Comparison of ENCODE assay signal across 31 cellular contexts in genomic region chr3:129359102-129359461, GRCh38.
DNase-seq lines count a peak whose midpoint lies in the region; ATAC-seq, FAIRE-seq and TF ChIP-seq lines count a peak whose summit lies in the region.
"Had no signal": no experiment of that assay in that cellular context is flagged by ENCODE, and none has a peak within 500 bp of the region (broad histone marks: within the 10 kb centered on the region; RNA-seq: fewer than 3 reads in every experiment).

No MANE protein-coding gene starts in this region.

- DNase-seq in AG08396 (ENCODE audit: low spot score) (peak; percentile 38), H54 (ENCODE audit: insufficient read length, low spot score) (peak; percentile 59), H1 (ENCODE audit: low read depth in 1 of 2, low spot score in 2 of 2) (no peak), neural progenitor cell (ENCODE audit: low spot score) (no peak), retina (no peak), sciatic nerve (ENCODE audit: low spot score) (no peak)
- DNase-seq: activated CD4-positive, alpha-beta T cell treated with anti-CD3 and anti-CD28 coated beads for 4 hours; activated CD8-positive, alpha-beta memory T cell treated with anti-CD3 and anti-CD28 coated beads for 24 hours; activated effector memory CD4-positive, alpha-beta T cell treated with anti-CD3 and anti-CD28 coated beads, Interleukin-2, amount 50 U/mL, for 16 hours; activated naive CD8-positive, alpha-beta T cell treated with anti-CD3 and anti-CD28 coated beads for 36 hours; COR-L47; DND-41; hypothalamus; left ventricle myocardium superior; natural killer cell; NCI-H1417 treated with DMSO at 0.1 percent for 48 hours; NCI-H2081; NCI-H446; ovary; tibial artery had no signal

- intact Hi-C loops in sciatic nerve (cut with DNase I), result no loop called here

- H3K9me3 ChIP-seq in H1 (ENCODE audit: insufficient read depth in 2 of 2, low read depth in 1 of 2, low read length in 1 of 2) (peaks cover 0 to 8% of the 10 kb centered on the region in 2 experiments; a peak in 1 of 4 replicates), neural progenitor cell (ENCODE audit: low read depth) (no peaks in the 10 kb centered on the region)
- H3K9me3 ChIP-seq: ascending aorta, gastroesophageal sphincter, ovary, tibial artery had no signal

- FAIRE-seq in H54 (lab: Jason Lieb, UNC) (no peak), H1 (lab: Jason Lieb, UNC) (no peak)
- FAIRE-seq: endometrium, islet of Langerhans had no signal

- no peak for ATAC-seq in GM21529 (IDR thresholded peaks at IDR 0.05; ENCODE audit: unreplicated experiment)
- ATAC-seq in sciatic nerve, result no peak
- ATAC-seq: gastroesophageal sphincter, GM12878, left ventricle myocardium superior, natural killer cell had no signal

- no peak overlapping the region for H3K18ac ChIP-seq in H1 (ENCODE audit: extremely low read depth, low read length)

- no peak overlapping the region for H4K91ac ChIP-seq in H1 (replicated peaks; ENCODE audit: insufficient read length, low read length)

- POLR2A ChIA-PET in H1 (lab: Charles Lee; ENCODE audit: partially characterized antibody), result interaction anchor here (1.2 to 4.4 kb wide), 4 partner anchors 8 to 43 kb away, joined by 3 to 22 read pairs (median 6); a partner anchor contains a TSS

- no peak overlapping the region for H4K5ac ChIP-seq in H1 (ENCODE audit: insufficient read length, low read depth, low read length)

- no peak overlapping the region for H3K4me3 Mint-ChIP-seq in neural progenitor cell
- H3K4me3 Mint-ChIP-seq: activated naive CD8-positive, alpha-beta T cell treated with anti-CD3 and anti-CD28 coated beads for 36 hours; dendritic cell treated with granulocyte-macrophage colony-stimulating factor and Interleukin-4, amounts not matched to agents 40 ng/mL and 50 ng/mL, for 4 days; mesothelial cell of epicardium; natural killer cell had no signal

- TF ChIP-seq CTCF in H1 (IDR thresholded peaks at IDR 0.05; ENCODE audit: control extremely low read depth in 1 of 3, insufficient read depth in 1 of 3, low read depth in 1 of 3, low read length in 3 of 3) (no peak), neural progenitor cell (IDR thresholded peaks at IDR 0.05) (no peak)

- H3K27ac ChIP-seq in H1 (ENCODE audit: low read depth, low read length), result no peak overlapping the region
- no peak overlapping the region for H3K27ac ChIP-seq in neural progenitor cell
- H3K27ac ChIP-seq: ascending aorta; BLaER1 treated with 17β-estradiol and CSF1 and Interleukin-3, amounts not matched to agents 10 nM and 100 nM; gastroesophageal sphincter; KMS-11; ovary; SK-N-MC; tibial artery had no signal

- no peak overlapping the region for H3K4ac ChIP-seq in H1 (replicated peaks; ENCODE audit: insufficient read length, low read depth, low read length)

- no peaks in the 10 kb centered on the region for H3K36me3 ChIP-seq in H1 (ENCODE audit: control insufficient read depth in 2 of 4, insufficient read depth in 4 of 4, low read length in 3 of 4)
- H3K36me3 ChIP-seq in neural progenitor cell, result no peaks in the 10 kb centered on the region
- H3K36me3 ChIP-seq: ascending aorta; BLaER1 treated with 17β-estradiol and CSF1 and Interleukin-3, amounts not matched to agents 10 nM and 100 nM; gastroesophageal sphincter; ovary; tibial artery had no signal

- TF ChIP-seq POLR2A in H54 (IDR thresholded peaks at IDR 0.05; ENCODE audit: low read depth, low read length) (no peak), H1 (IDR thresholded peaks at IDR 0.05; ENCODE audit: control extremely low read depth in 1 of 2, low read depth in 2 of 2, low read length in 2 of 2) (no peak)

- H3K9ac ChIP-seq in H1 (replicated peaks in 1 of 4; ENCODE audit: extremely low read depth in 1 of 4, low read depth in 3 of 4, low read length in 3 of 4) (no peak overlapping the region), neural progenitor cell (no peak overlapping the region)
- H3K9ac ChIP-seq: KMS-11 had no signal

- CTCF ChIA-PET in H1 (lab: Charles Lee; ENCODE audit: partially characterized antibody), result interaction anchor here (0.9 to 2.3 kb wide), 4 partner anchors 9 to 32 kb away, joined by 4 to 8 read pairs (median 6); no protein-coding TSS in a partner anchor

- H3K4me1 ChIP-seq in H1 (replicated peaks in 1 of 4; ENCODE audit: control insufficient read depth in 3 of 4, insufficient read depth in 4 of 4, low read length in 3 of 4) (peaks cover 0 to 5% (median 2%) of the 10 kb centered on the region in 4 experiments; a peak in 1 of 7 replicates), neural progenitor cell (peaks cover 25% of the 10 kb centered on the region)
- H3K4me1 ChIP-seq: ascending aorta, gastroesophageal sphincter, tibial artery had no signal

- H4K20me1 ChIP-seq in H1 (replicated peaks in 1 of 2; ENCODE audit: control insufficient read depth in 1 of 2, insufficient read depth in 2 of 2, low read length in 2 of 2), result no peaks in the 10 kb centered on the region
- no peaks in the 10 kb centered on the region for H4K20me1 ChIP-seq in neural progenitor cell (ENCODE audit: low read depth)
- H4K20me1 ChIP-seq: BLaER1 treated with 17β-estradiol and CSF1 and Interleukin-3, amounts not matched to agents 10 nM and 100 nM had no signal

- peaks cover 10% of the 10 kb centered on the region for H3K27me3 Mint-ChIP-seq in neural progenitor cell (ENCODE audit: insufficient read depth, low read depth)
- H3K27me3 Mint-ChIP-seq: activated naive CD8-positive, alpha-beta T cell treated with anti-CD3 and anti-CD28 coated beads for 36 hours; dendritic cell treated with granulocyte-macrophage colony-stimulating factor and Interleukin-4, amounts not matched to agents 40 ng/mL and 50 ng/mL, for 4 days had no signal

- H3K14ac ChIP-seq in H1 (ENCODE audit: insufficient read length), result no peak overlapping the region

- H3K27me3 ChIP-seq in H1 (replicated peaks in 1 of 4; ENCODE audit: control insufficient read depth in 3 of 4, extremely low read depth in 1 of 4, insufficient read depth in 3 of 4, low read length in 3 of 4), result no peaks in the 10 kb centered on the region
- H3K27me3 ChIP-seq in neural progenitor cell, result no peaks in the 10 kb centered on the region
- H3K27me3 ChIP-seq: ascending aorta; BLaER1 treated with 17β-estradiol and CSF1 and Interleukin-3, amounts not matched to agents 10 nM and 100 nM; ovary had no signal

- no peak for TF ChIP-seq RAD21 in H1 (IDR thresholded peaks at IDR 0.05 in 1 of 2, conservative IDR thresholded peaks at IDR 0.05 in 1 of 2; ENCODE audit: low read depth in 2 of 2, low read length in 2 of 2)

- no peak overlapping the region for H3K23ac ChIP-seq in H1 (ENCODE audit: insufficient read length)

- peaks cover 6% of the 10 kb centered on the region for H3K9me3 Mint-ChIP-seq in neural progenitor cell
- H3K9me3 Mint-ChIP-seq: activated naive CD8-positive, alpha-beta T cell treated with anti-CD3 and anti-CD28 coated beads for 36 hours; dendritic cell treated with granulocyte-macrophage colony-stimulating factor and Interleukin-4, amounts not matched to agents 40 ng/mL and 50 ng/mL, for 4 days; mesothelial cell of epicardium; natural killer cell had no signal

- no peak overlapping the region for H2BK15ac ChIP-seq in H1 (ENCODE audit: low read length)

- no peak overlapping the region for H2BK20ac ChIP-seq in H1 (ENCODE audit: low read length)

- no peak overlapping the region for H3K4me3 ChIP-seq in H1 (ENCODE audit: extremely low read depth in 1 of 4, insufficient read depth in 2 of 4, low read depth in 3 of 4, low read length in 4 of 4)
- no peak overlapping the region for H3K4me3 ChIP-seq in neural progenitor cell
- H3K4me3 ChIP-seq: ascending aorta; BLaER1 treated with 17β-estradiol and CSF1 and Interleukin-3, amounts not matched to agents 10 nM and 100 nM; gastroesophageal sphincter; GM12878; ovary; SK-N-MC; tibial artery had no signal

- WGBS in H1 (ENCODE audit: extremely low coverage in 1 of 2, insufficient coverage in 1 of 2, insufficient read length in 1 of 2, insufficient replicate concordance in 2 of 2, low coverage in 1 of 2, low lambda C conversion rate in 2 of 2, missing lambda C conversion rate in 1 of 2), 2 experiments, result 62% methylated on average over 8 of the region's 9 CpGs; no CpG with 5 or more reads in 1 of the 2 experiments

- H3K27ac Mint-ChIP-seq in neural progenitor cell, result peak overlapping the region; percentile 87
- H3K27ac Mint-ChIP-seq: activated naive CD8-positive, alpha-beta T cell treated with anti-CD3 and anti-CD28 coated beads for 36 hours; dendritic cell treated with granulocyte-macrophage colony-stimulating factor and Interleukin-4, amounts not matched to agents 40 ng/mL and 50 ng/mL, for 4 days; mesothelial cell of epicardium; natural killer cell had no signal

- no peaks in the 10 kb centered on the region for H3K79me1 ChIP-seq in H1 (ENCODE audit: low read depth, low read length)

- H3K79me2 ChIP-seq in H1 (ENCODE audit: control insufficient read depth in 1 of 2, insufficient read depth in 2 of 2, low read length in 2 of 2), result no peaks in the 10 kb centered on the region
- no peaks in the 10 kb centered on the region for H3K79me2 ChIP-seq in neural progenitor cell (ENCODE audit: low read depth)

- H2AK5ac ChIP-seq in H1 (ENCODE audit: low read depth, low read length), result no peak overlapping the region

- no peak overlapping the region for H3K56ac ChIP-seq in H1 (replicated peaks; ENCODE audit: insufficient read length, low read depth, low read length)

- no peak for TF ChIP-seq EP300 in H1 (IDR thresholded peaks at IDR 0.05; ENCODE audit: borderline replicate concordance in 1 of 2, low read depth in 2 of 2, low read length in 2 of 2)

- H2AFZ ChIP-seq in H1 (ENCODE audit: low read length), result peak overlapping the region; percentile 20; the same call in 1 of the 2 replicates
- no peak overlapping the region for H2AFZ ChIP-seq in neural progenitor cell (replicated peaks)

- H3K36me3 Mint-ChIP-seq in neural progenitor cell, result peaks cover 2% of the 10 kb centered on the region
- H3K36me3 Mint-ChIP-seq: activated naive CD8-positive, alpha-beta T cell treated with anti-CD3 and anti-CD28 coated beads for 36 hours; mesothelial cell of epicardium; natural killer cell had no signal

- H3K23me2 ChIP-seq in H1 (ENCODE audit: low read depth, low read length), result no peaks in the 10 kb centered on the region

- peak overlapping the region; percentile 57 for H4K8ac ChIP-seq in H1 (ENCODE audit: extremely low read depth, insufficient read depth, low read length)

- H3F3A ChIP-seq in neural progenitor cell (ENCODE audit: low read depth), result peaks cover 18% of the 10 kb centered on the region

- H3K4me2 ChIP-seq in H1 (ENCODE audit: insufficient read depth in 1 of 2, low read depth in 2 of 2, low read length in 2 of 2) (0 out of 4 replicates have a peak overlapping the region, but pooled peaks of 1 of the 2 experiments have one; percentile 37), neural progenitor cell (peak overlapping the region; percentile 13)
- H3K4me2 ChIP-seq: BLaER1 treated with 17β-estradiol and CSF1 and Interleukin-3, amounts not matched to agents 10 nM and 100 nM; KMS-11 had no signal

- H3K4me1 Mint-ChIP-seq in neural progenitor cell, result peaks cover 26% of the 10 kb centered on the region
- H3K4me1 Mint-ChIP-seq: activated naive CD8-positive, alpha-beta T cell treated with anti-CD3 and anti-CD28 coated beads for 36 hours; natural killer cell had no signal

- H2BK12ac ChIP-seq in H1 (ENCODE audit: low read depth, low read length), result no peak overlapping the region

- no peak overlapping the region for H2BK5ac ChIP-seq in H1 (ENCODE audit: low read depth, low read length)

- no peak overlapping the region for H2BK120ac ChIP-seq in H1 (replicated peaks; ENCODE audit: low read depth, low read length)

TF ChIP-seq in H1, 55 proteins besides CTCF, POLR2A, EP300 and RAD21 (continues in another document):
- no peak for TF ChIP-seq TEAD4 (IDR thresholded peaks at IDR 0.05; ENCODE audit: low read depth, low read length)

Comparison
In these comparisons a context has a peak if more than half of its experiments do, and no peak if none do; other contexts are left out.
1. DNase-seq: peak in AG08396 (single experiment) and H54 (single experiment); none in H1 (0 of 2), neural progenitor cell (single experiment), retina (single experiment) and sciatic nerve (single experiment).